Comparison of ENCODE assay signal across 14 cellular contexts in the genomic region with DNA sequence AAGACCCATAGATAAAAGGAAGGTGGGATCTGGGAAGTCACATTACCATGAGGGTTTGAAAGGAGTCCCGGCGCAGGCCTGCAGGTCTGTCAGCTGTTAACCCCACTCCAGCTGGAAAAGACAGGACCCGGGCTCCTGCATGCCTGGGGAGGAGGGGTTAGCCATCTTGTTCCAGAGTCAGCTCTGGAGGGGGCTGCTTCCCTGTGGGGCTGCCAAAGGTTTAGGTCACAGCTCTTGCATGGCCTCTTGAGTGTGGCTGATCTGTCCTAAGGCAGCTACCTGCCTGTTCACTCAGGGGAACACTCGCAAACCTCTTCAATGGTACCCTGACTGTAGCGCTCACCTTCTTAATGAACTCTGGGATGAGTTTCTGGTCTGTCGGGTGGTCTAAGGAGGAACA.
DNase-seq lines count a peak whose midpoint lies in the region; ATAC-seq and TF ChIP-seq lines count a peak whose summit lies in the region.
"Had no signal": no experiment of that assay in that cellular context is flagged by ENCODE, and none has a peak within 500 bp of the region (broad histone marks: within the 10 kb centered on the region; RNA-seq: fewer than 3 reads in every experiment).

No MANE protein-coding gene starts in this region.

- H3K36me3 Mint-ChIP-seq in stimulated activated naive CD8-positive, alpha-beta T cell treated with anti-CD3 and anti-CD28 coated beads, Interleukin-15, Interleukin-2, amounts not matched to agents 100 ng/mL and 50 ng/mL, for 24 hours (ENCODE audit: low read depth) = peaks cover 45% of the 10 kb centered on the region
- peaks cover 57 to 80% of the 10 kb centered on the region in 2 donors for H3K36me3 Mint-ChIP-seq in stimulated activated naive B cell treated with anti-CD40 and anti-IgM and Interleukin-4, amounts not matched to agents 10 μg/mL and 1 μg/mL and 100 μg/mL, for 72 hours
- H3K36me3 Mint-ChIP-seq in activated T-cell treated with anti-CD3 and anti-CD28 coated beads, Interleukin-2, amount 50 U/mL, for 4 hours (ENCODE audit: insufficient read depth) = peaks cover 23% of the 10 kb centered on the region

- DNase-seq in stimulated activated naive CD8-positive, alpha-beta T cell treated with anti-CD3 and anti-CD28 coated beads, Interleukin-15, amount 100 ng/mL, for 72 hours = no peak
- DNase-seq in SK-N-DZ (ENCODE audit: low spot score) (peak; percentile 45), GM20000 (ENCODE audit: low spot score) (no peak)
- DNase-seq in stimulated activated naive B cell treated with anti-CD40 and anti-IgM and Interleukin-4, amounts not matched to agents 10 μg/mL and 1 μg/mL and 100 μg/mL, for 72 hours = no peak
- no peak for DNase-seq in activated T-cell treated with anti-CD3 and anti-CD28 coated beads, Interleukin-2, amount 50 U/mL, for 4 hours
- DNase-seq: ACHN; Calu3; CD4-positive, CD25-positive, alpha-beta regulatory T cell; DMS 273 treated with DMSO at 0.1 percent for 48 hours; KG1 had no signal

- peak overlapping the region; percentile 5 for H3K27ac Mint-ChIP-seq in stimulated activated naive CD8-positive, alpha-beta T cell treated with anti-CD3 and anti-CD28 coated beads, Interleukin-15, Interleukin-2, amounts not matched to agents 100 ng/mL and 50 ng/mL, for 24 hours
- H3K27ac Mint-ChIP-seq in stimulated activated naive CD8-positive, alpha-beta T cell treated with anti-CD3 and anti-CD28 coated beads, Interleukin-15, amount 100 ng/mL, for 72 hours = peak overlapping the region in 1 of 2 donors; percentile 59
- H3K27ac Mint-ChIP-seq in stimulated activated naive B cell treated with anti-CD40 and anti-IgM and Interleukin-4, amounts not matched to agents 10 μg/mL and 1 μg/mL and 100 μg/mL, for 72 hours = peak overlapping the region; percentile 65

- peaks cover 36% of the 10 kb centered on the region for H3K4me1 Mint-ChIP-seq in stimulated activated naive CD8-positive, alpha-beta T cell treated with anti-CD3 and anti-CD28 coated beads, Interleukin-15, Interleukin-2, amounts not matched to agents 100 ng/mL and 50 ng/mL, for 24 hours (ENCODE audit: low read depth)
- H3K4me1 Mint-ChIP-seq in stimulated activated naive CD8-positive, alpha-beta T cell treated with anti-CD3 and anti-CD28 coated beads, Interleukin-15, amount 100 ng/mL, for 72 hours = peaks cover 52% of the 10 kb centered on the region
- peaks cover 46 to 74% of the 10 kb centered on the region in 2 donors for H3K4me1 Mint-ChIP-seq in stimulated activated naive B cell treated with anti-CD40 and anti-IgM and Interleukin-4, amounts not matched to agents 10 μg/mL and 1 μg/mL and 100 μg/mL, for 72 hours
- H3K4me1 Mint-ChIP-seq in activated T-cell treated with anti-CD3 and anti-CD28 coated beads, Interleukin-2, amount 50 U/mL, for 4 hours (ENCODE audit: low read depth) = peaks cover 13% of the 10 kb centered on the region

- H3K27me3 Mint-ChIP-seq in stimulated activated naive CD8-positive, alpha-beta T cell treated with anti-CD3 and anti-CD28 coated beads, Interleukin-15, Interleukin-2, amounts not matched to agents 100 ng/mL and 50 ng/mL, for 24 hours = no peaks in the 10 kb centered on the region
- H3K27me3 Mint-ChIP-seq in stimulated activated naive CD8-positive, alpha-beta T cell treated with anti-CD3 and anti-CD28 coated beads, Interleukin-15, amount 100 ng/mL, for 72 hours = no peaks in the 10 kb centered on the region
- H3K27me3 Mint-ChIP-seq in stimulated activated naive B cell treated with anti-CD40 and anti-IgM and Interleukin-4, amounts not matched to agents 10 μg/mL and 1 μg/mL and 100 μg/mL, for 72 hours = no peaks in the 10 kb centered on the region
- H3K27me3 Mint-ChIP-seq in activated T-cell treated with anti-CD3 and anti-CD28 coated beads, Interleukin-2, amount 50 U/mL, for 4 hours (ENCODE audit: low read depth) = no peaks in the 10 kb centered on the region
- H3K27me3 Mint-ChIP-seq: CD4-positive, CD25-positive, alpha-beta regulatory T cell had no signal

- no peak for TF ChIP-seq CTCF in GM20000 (IDR thresholded peaks at IDR 0.05; ENCODE audit: extremely low read depth, missing control alignments)

- ATAC-seq in stimulated activated naive CD8-positive, alpha-beta T cell treated with anti-CD3 and anti-CD28 coated beads, Interleukin-15, amount 100 ng/mL, for 72 hours = no peak
- no peak for ATAC-seq in stimulated activated naive B cell treated with anti-CD40 and anti-IgM and Interleukin-4, amounts not matched to agents 10 μg/mL and 1 μg/mL and 100 μg/mL, for 72 hours (replicated peaks)
- ATAC-seq in activated T-cell treated with anti-CD3 and anti-CD28 coated beads, Interleukin-2, amount 50 U/mL, for 4 hours = no peak
- no peak for ATAC-seq in HG02642 (IDR thresholded peaks at IDR 0.05; ENCODE audit: poor library complexity, unreplicated experiment)
- ATAC-seq: GM12878 had no signal

- no peaks in the 10 kb centered on the region for H3K9me3 Mint-ChIP-seq in stimulated activated naive CD8-positive, alpha-beta T cell treated with anti-CD3 and anti-CD28 coated beads, Interleukin-15, Interleukin-2, amounts not matched to agents 100 ng/mL and 50 ng/mL, for 24 hours
- no peaks in the 10 kb centered on the region for H3K9me3 Mint-ChIP-seq in stimulated activated naive CD8-positive, alpha-beta T cell treated with anti-CD3 and anti-CD28 coated beads, Interleukin-15, amount 100 ng/mL, for 72 hours
- H3K9me3 Mint-ChIP-seq in stimulated activated naive B cell treated with anti-CD40 and anti-IgM and Interleukin-4, amounts not matched to agents 10 μg/mL and 1 μg/mL and 100 μg/mL, for 72 hours = peaks cover 0 to 2% of the 10 kb centered on the region in 2 donors
- no peaks in the 10 kb centered on the region for H3K9me3 Mint-ChIP-seq in activated T-cell treated with anti-CD3 and anti-CD28 coated beads, Interleukin-2, amount 50 U/mL, for 4 hours
- H3K9me3 Mint-ChIP-seq: CD4-positive, CD25-positive, alpha-beta regulatory T cell; IgD-negative memory B cell had no signal

- H3K4me3 Mint-ChIP-seq in stimulated activated naive CD8-positive, alpha-beta T cell treated with anti-CD3 and anti-CD28 coated beads, Interleukin-15, Interleukin-2, amounts not matched to agents 100 ng/mL and 50 ng/mL, for 24 hours = no peak overlapping the region
- no peak overlapping the region for H3K4me3 Mint-ChIP-seq in stimulated activated naive CD8-positive, alpha-beta T cell treated with anti-CD3 and anti-CD28 coated beads, Interleukin-15, amount 100 ng/mL, for 72 hours
- no peak overlapping the region for H3K4me3 Mint-ChIP-seq in stimulated activated naive B cell treated with anti-CD40 and anti-IgM and Interleukin-4, amounts not matched to agents 10 μg/mL and 1 μg/mL and 100 μg/mL, for 72 hours
- H3K4me3 Mint-ChIP-seq in activated T-cell treated with anti-CD3 and anti-CD28 coated beads, Interleukin-2, amount 50 U/mL, for 4 hours = no peak overlapping the region
- H3K4me3 Mint-ChIP-seq: CD4-positive, CD25-positive, alpha-beta regulatory T cell; IgD-negative memory B cell had no signal
